8 cellular contexts compared by ENCODE assay signal in the genomic region with DNA sequence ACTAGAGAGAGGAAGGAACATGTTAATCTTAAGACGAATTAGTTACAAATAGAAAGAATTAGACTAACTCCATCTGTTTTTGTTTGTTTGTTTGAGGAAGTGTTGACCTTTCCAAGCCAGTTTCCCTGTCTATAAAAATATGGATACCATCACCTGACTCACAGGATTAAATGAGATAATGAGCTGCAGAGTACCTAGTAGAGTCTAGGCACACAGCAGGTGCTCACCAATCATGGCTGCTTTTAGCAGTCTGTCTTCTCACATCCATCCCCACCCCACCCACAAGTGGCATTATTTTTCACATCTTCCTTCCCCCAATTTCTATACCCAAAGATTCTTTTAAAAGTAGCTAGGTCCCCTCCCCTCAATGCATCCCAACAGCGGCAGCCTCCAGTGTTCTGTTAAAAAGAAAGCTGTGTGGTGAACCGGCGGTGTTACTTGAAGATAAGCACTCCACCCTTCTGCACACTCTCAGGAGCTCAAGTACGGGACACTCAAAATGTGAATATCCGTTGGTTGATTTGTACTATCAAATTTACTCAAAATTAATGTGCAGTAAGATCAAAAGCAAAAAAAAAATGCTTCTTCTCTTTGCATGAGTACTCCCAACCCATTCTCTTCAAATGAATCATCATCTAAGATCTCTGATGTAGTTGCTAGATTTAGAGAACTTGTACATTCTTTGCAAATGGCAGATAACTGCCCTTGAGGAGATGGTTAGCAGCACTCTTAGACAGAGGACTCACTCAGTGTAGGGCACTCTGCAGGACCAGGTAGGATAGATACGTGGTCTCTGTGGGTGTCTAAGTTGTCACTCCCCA.
DNase-seq lines count a peak whose midpoint lies in the region; ATAC-seq, FAIRE-seq and TF ChIP-seq lines count a peak whose summit lies in the region.

No MANE protein-coding gene starts in this region.

- no peak overlapping the region for H3K4me3 ChIP-seq in HepG2 (replicated peaks in 1 of 3; ENCODE audit: insufficient read depth in 1 of 3, low read depth in 2 of 3, low read length in 3 of 3)
- no peak overlapping the region for H3K4me3 ChIP-seq in sigmoid colon

- no peak overlapping the region for H3K4me2 ChIP-seq in HepG2 (ENCODE audit: low read depth, low read length)

- TF ChIP-seq POLR2A in GM12892 (IDR thresholded peaks at IDR 0.05; ENCODE audit: low read depth, low read length) (peak; percentile 43; the same call in 1 of the 2 replicates), HepG2 (IDR thresholded peaks at IDR 0.05; ENCODE audit: insufficient read depth in 1 of 2, low read depth in 2 of 2, low read length in 2 of 2) (no peak), sigmoid colon (IDR thresholded peaks at IDR 0.05) (no peak)

- TF ChIP-seq EP300 in HepG2 (IDR thresholded peaks at IDR 0.05; ENCODE audit: low read depth in 2 of 2, low read length in 2 of 2): no peak
- TF ChIP-seq EP300 in HepG2 (CRISPR knock-in tag; IDR thresholded peaks at IDR 0.05; ENCODE audit: borderline replicate concordance): no peak
- no peak for TF ChIP-seq EP300 in sigmoid colon (IDR thresholded peaks at IDR 0.05)

- H3K27me3 ChIP-seq in HepG2 (ENCODE audit: control insufficient read depth in 1 of 2, insufficient read depth in 2 of 2, low read length in 2 of 2) (no peaks in the 10 kb centered on the region), sigmoid colon (no peaks in the 10 kb centered on the region)

- WGBS in HepG2 (ENCODE audit: low lambda C conversion rate): 93% methylated on average over 7 of the region's 7 CpGs
- WGBS in sigmoid colon, 2 donors: 66 to 87% methylated on average over 7 of the region's 7 CpGs

- no peaks in the 10 kb centered on the region for H4K20me1 ChIP-seq in HepG2 (ENCODE audit: insufficient read depth, low read length)

- H3K36me3 ChIP-seq in HepG2 (replicated peaks in 1 of 2; ENCODE audit: control insufficient read depth in 1 of 2, insufficient read depth in 2 of 2, low read length in 2 of 2) (no peaks in the 10 kb centered on the region), sigmoid colon (no peaks in the 10 kb centered on the region)

- H3K9me3 ChIP-seq in HepG2 (ENCODE audit: low read length): no peaks in the 10 kb centered on the region
- no peaks in the 10 kb centered on the region for H3K9me3 ChIP-seq in sigmoid colon

- peaks cover 2% of the 10 kb centered on the region for H3K79me2 ChIP-seq in HepG2 (ENCODE audit: insufficient read depth, low read length)

- no peak overlapping the region for H2AFZ ChIP-seq in HepG2 (ENCODE audit: low read length)

- H3K4me1 ChIP-seq in HepG2 (ENCODE audit: insufficient read depth, low read length) (peaks cover 61% of the 10 kb centered on the region), sigmoid colon (peaks cover 0 to 20% (median 0%) of the 10 kb centered on the region in 4 donors)

- FAIRE-seq in GM12892 (lab: Jason Lieb, UNC): no peak
- no peak for FAIRE-seq in HepG2 (lab: Jason Lieb, UNC)

- intact Hi-C loops in HepG2 (cut with micrococcal nuclease; ENCODE audit: unreplicated experiment): no loop called here
- intact Hi-C loops in sigmoid colon (cut with DNase I): no loop called here

- in situ Hi-C loops in HepG2 (cut with HindIII; ENCODE audit: extremely low pct_ligation_motif_present, low pct_unique_long_range_greater_than_20kb): no loop called here

- TF ChIP-seq CTCF in HepG2 (CRISPR knock-in tag; IDR thresholded peaks at IDR 0.05) (no peak), sigmoid colon (IDR thresholded peaks at IDR 0.05) (no peak)

- H3K27ac ChIP-seq in HepG2 (ENCODE audit: extremely low read length, insufficient read depth, low read length) (peak overlapping the region; percentile 30), sigmoid colon (no peak overlapping the region)

- CTCF ChIA-PET in HepG2 (lab: Yijun Ruan, JAX; ENCODE audit: low intra/inter-chr PET ratio, low total read pairs): no interaction called here

- no peak for DNase-seq in GM12892 (ENCODE audit: insufficient read length)
- peak; percentile 81 for DNase-seq in OCI-M1 (lab: John Stamatoyannopoulos, UW)
- DNase-seq in HepG2 (ENCODE audit: low spot score): no peak
- no peak for DNase-seq in sigmoid colon
- no peak for DNase-seq in NCI-H345 treated with DMSO at 0.1 percent for 48 hours (lab: John Stamatoyannopoulos, UW; ENCODE audit: unreplicated experiment)
- DNase-seq in HK-2 (ENCODE audit: unreplicated experiment): no peak
- no peak for DNase-seq in DMS 273 treated with DMSO at 0.1 percent for 48 hours (lab: John Stamatoyannopoulos, UW)

- no peak for TF ChIP-seq RAD21 in HepG2 (CRISPR knock-in tag; IDR thresholded peaks at IDR 0.05)

- ATAC-seq in GM21576 (IDR thresholded peaks at IDR 0.05; ENCODE audit: unreplicated experiment) (peak; percentile 65), HepG2 (no peak; the same call in 2 of the 3 replicates)

- BruUV-seq in HepG2 (replicated peaks; lab: Mats Ljungman, UMichigan): no TSS peak

- H3K9ac ChIP-seq in HepG2 (ENCODE audit: insufficient read depth, low read depth, low read length): no peak overlapping the region

- POLR2A ChIA-PET in HepG2 (lab: Yijun Ruan, JAX): no interaction called here

TF ChIP-seq in HepG2, 621 proteins besides CTCF, POLR2A, EP300 and RAD21:
- TF ChIP-seq CEBPZ (IDR thresholded peaks at IDR 0.05; ENCODE audit: low read length): no peak
- TF ChIP-seq ZNF431 (CRISPR knock-in tag; IDR thresholded peaks at IDR 0.05; ENCODE audit: borderline replicate concordance, low read depth): no peak
